Comparison of ENCODE assay signal across 29 cellular contexts in the genomic region with DNA sequence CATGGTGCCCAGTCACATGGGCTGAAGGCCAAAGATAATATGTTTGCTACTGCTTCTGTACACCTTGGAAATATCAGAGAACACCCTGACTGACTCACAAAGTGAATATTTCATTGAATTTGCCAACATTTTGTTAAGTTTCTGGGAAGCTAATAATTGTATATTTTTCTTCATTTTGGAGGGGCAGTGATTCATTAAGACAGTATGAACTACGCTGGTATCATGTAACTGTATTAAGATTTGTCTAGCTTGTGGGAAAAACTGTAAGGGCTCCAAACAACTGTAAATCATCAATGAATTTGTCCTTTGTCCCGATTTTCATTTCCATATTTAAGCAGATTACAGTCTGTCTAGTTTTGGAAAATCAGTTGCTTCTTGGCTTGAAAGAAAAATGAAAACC.
A peak's percentile ranks its signal among the peaks of the same experiment; 100 is the strongest.
DNase-seq lines count a peak whose midpoint lies in the region; ATAC-seq and TF ChIP-seq lines count a peak whose summit lies in the region.
"Had no signal": no experiment of that assay in that cellular context is flagged by ENCODE, and none has a peak within 500 bp of the region (broad histone marks: within the 10 kb centered on the region; RNA-seq: fewer than 3 reads in every experiment).

No MANE protein-coding gene starts in this region.

- TF ChIP-seq POLR2A in thyroid gland (IDR thresholded peaks at IDR 0.05): no peak

- peak; percentile 66 for DNase-seq in AG04450 (ENCODE audit: low read depth, low spot score)
- peak; percentile 82 for DNase-seq in HCEC 1CT
- no peak for DNase-seq in brain microvascular endothelial cell
- DNase-seq in iris pigment epithelial cell (ENCODE audit: low read depth): peak; percentile 85
- no peak for DNase-seq in stimulated activated CD4-positive, alpha-beta T cell treated with anti-CD3 and anti-CD28 coated beads, Interleukin-4, amount 100 ng/mL, for 1 hour
- DNase-seq in thyroid gland: no peak
- no peak for DNase-seq in Kasumi-1 (lab: John Stamatoyannopoulos, UW)
- DNase-seq: activated CD4-positive, alpha-beta memory T cell treated with anti-CD3 and anti-CD28 coated beads for 36 hours; activated CD4-positive, alpha-beta T cell treated with anti-CD3 and anti-CD28 coated beads for 1 hour; activated naive CD4-positive, alpha-beta T cell; activated naive CD8-positive, alpha-beta T cell treated with anti-CD3 and anti-CD28 coated beads, Interleukin-2, amount 50 U/mL, for 24 hours; DMS53; dorsolateral prefrontal cortex; GDM1; left lung; mesenchymal stem cell; NCI-H2081; NCI-H226; NCI-H526 treated with DMSO at 0.1 percent for 48 hours; pancreas; PC-9; Right ventricle myocardium superior; stimulated activated CD4-positive, alpha-beta T cell treated with anti-CD3 and anti-CD28 coated beads, Interleukin-2, amount 100 ng/mL, for 24 hours; stimulated activated CD8-positive, alpha-beta memory T cell treated with anti-CD3 and anti-CD28 coated beads, Interleukin-4, amount 100 ng/mL, for 48 hours; uterus had no signal

- H3K9me3 ChIP-seq in AG04450 (ENCODE audit: control insufficient read depth, insufficient read depth, low read length) (peaks cover 7% of the 10 kb centered on the region), thyroid gland (no peaks in the 10 kb centered on the region)
- H3K9me3 ChIP-seq: esophagus muscularis mucosa, left lung, pancreas, thoracic aorta, uterus had no signal

- no peak for ATAC-seq in HG03342 (IDR thresholded peaks at IDR 0.05; ENCODE audit: unreplicated experiment)
- ATAC-seq: activated naive CD8-positive, alpha-beta T cell treated with anti-CD3 and anti-CD28 coated beads, Interleukin-2, amount 50 U/mL, for 24 hours; left lung; pancreas had no signal

- H3K27me3 ChIP-seq in AG04450 (ENCODE audit: control insufficient read depth, insufficient read depth, low read length): no peaks in the 10 kb centered on the region
- H3K27me3 ChIP-seq in brain microvascular endothelial cell (replicated peaks): no peaks in the 10 kb centered on the region
- no peaks in the 10 kb centered on the region for H3K27me3 ChIP-seq in thyroid gland
- H3K27me3 ChIP-seq: BLaER1 treated with 17β-estradiol and CSF1 and Interleukin-3, amounts not matched to agents 10 nM and 100 nM; dorsolateral prefrontal cortex; esophagus muscularis mucosa; left lung; pancreas; uterus had no signal

- H3K36me3 ChIP-seq in brain microvascular endothelial cell (replicated peaks) (no peaks in the 10 kb centered on the region), thyroid gland (no peaks in the 10 kb centered on the region)
- H3K36me3 ChIP-seq: BLaER1 treated with 17β-estradiol and CSF1 and Interleukin-3, amounts not matched to agents 10 nM and 100 nM; esophagus muscularis mucosa; left lung; pancreas; thoracic aorta; uterus had no signal

- intact Hi-C loops in thyroid gland (cut with DNase I): no loop called here

- CTCF ChIA-PET in AG04450 (lab: Charles Lee): no interaction called here

- H3K4me1 ChIP-seq in thyroid gland: no peaks in the 10 kb centered on the region
- H3K4me1 ChIP-seq: BLaER1 treated with 17β-estradiol and CSF1 and Interleukin-3, amounts not matched to agents 10 nM and 100 nM; left lung; pancreas; uterus had no signal

- WGBS in thyroid gland, 2 donors: 80 to 83% methylated on average over 2 of the region's 2 CpGs

- POLR2A ChIA-PET in AG04450 (lab: Yijun Ruan, JAX): interaction anchor here (0.6 to 2.2 kb wide), 10 partner anchors 9 to 396 kb away, joined by 3 to 37 read pairs (median 4); a partner anchor contains a TSS

- TF ChIP-seq CTCF in AG04450 (IDR thresholded peaks at IDR 0.05; ENCODE audit: low read depth, low read length): no peak
- no peak for TF ChIP-seq CTCF in brain microvascular endothelial cell (IDR thresholded peaks at IDR 0.05; ENCODE audit: low read depth, low read length, missing control alignments)
- TF ChIP-seq CTCF in thyroid gland (IDR thresholded peaks at IDR 0.05): no peak

- H3K27ac ChIP-seq in AG04450 (ENCODE audit: low read depth, low read length) (peak overlapping the region; percentile 90), brain microvascular endothelial cell (peak overlapping the region; percentile 57), thyroid gland (no peak overlapping the region)
- H3K27ac ChIP-seq: BLaER1 treated with 17β-estradiol and CSF1 and Interleukin-3, amounts not matched to agents 10 nM and 100 nM; dorsolateral prefrontal cortex; esophagus muscularis mucosa; left lung; pancreas; PC-9; thoracic aorta; uterus had no signal

- no peak overlapping the region for H3K4me3 ChIP-seq in AG04450 (ENCODE audit: low read depth, low read length)
- no peak overlapping the region for H3K4me3 ChIP-seq in brain microvascular endothelial cell (ENCODE audit: low read depth, low read length)
- H3K4me3 ChIP-seq in thyroid gland (replicated peaks in 1 of 3): no peak overlapping the region
- H3K4me3 ChIP-seq: BLaER1 treated with 17β-estradiol and CSF1 and Interleukin-3, amounts not matched to agents 10 nM and 100 nM; dorsolateral prefrontal cortex; esophagus muscularis mucosa; left lung; pancreas; PC-9; thoracic aorta; uterus had no signal

- in situ Hi-C loops in brain microvascular endothelial cell (cut with HindIII; ENCODE audit: low pct_ligation_motif_present, low sequenced_read_pairs): no loop called here

Comparison
In these comparisons a context has a peak if more than half of its experiments do, and no peak if none do; other contexts are left out.
1. DNase-seq: peak in AG04450 (single experiment), HCEC 1CT (single experiment) and iris pigment epithelial cell (single experiment); none in brain microvascular endothelial cell (single experiment), stimulated activated CD4-positive, alpha-beta T cell treated with anti-CD3 and anti-CD28 coated beads, Interleukin-4, amount 100 ng/mL, for 1 hour (single experiment), thyroid gland (0 of 2) and Kasumi-1 (0 of 2).
2. H3K27ac ChIP-seq: peak in AG04450 (single experiment) and brain microvascular endothelial cell (single experiment); none in thyroid gland (0 of 3).